ENCODE assay signal across 11 cellular contexts in the genomic region with DNA sequence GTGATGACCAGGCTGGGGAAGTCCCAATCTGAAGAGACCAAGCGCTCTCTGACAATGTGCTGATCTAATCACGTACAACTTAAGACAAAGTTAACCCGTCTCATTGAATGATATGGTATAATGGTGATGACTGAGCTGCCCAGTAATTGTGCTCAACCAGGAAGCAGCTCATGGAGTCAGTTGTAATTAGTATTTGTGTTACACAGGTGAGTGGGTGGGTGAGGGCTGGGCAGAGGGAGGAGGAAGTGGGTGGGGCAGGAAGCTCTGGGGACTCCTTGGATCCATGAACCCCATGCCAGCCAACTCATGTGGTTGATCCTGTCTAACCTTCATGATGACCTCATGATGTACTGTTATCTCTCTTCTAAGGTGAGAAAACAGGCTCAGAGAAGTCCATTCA. TPM values are rescaled to one million over a fixed set of nuclear protein-coding genes. Genes with fewer than 3 reads are reported as not detected.
DNase-seq lines count a peak whose midpoint lies in the region; ATAC-seq, FAIRE-seq and TF ChIP-seq lines count a peak whose summit lies in the region.
"Had no signal": no experiment of that assay in that cellular context is flagged by ENCODE, and none has a peak within 500 bp of the region (broad histone marks: within the 10 kb centered on the region; RNA-seq: fewer than 3 reads in every experiment).

No MANE protein-coding gene starts in this region.

- peaks cover 11% of the 10 kb centered on the region for H3K4me1 ChIP-seq in colonic mucosa

- peak overlapping the region in 1 of 2 donors; percentile 32 for H3K4me3 Mint-ChIP-seq in stimulated activated naive CD8-positive, alpha-beta T cell treated with anti-CD3 and anti-CD28 coated beads, Interleukin-15, amount 100 ng/mL, for 72 hours

- peaks cover 86% of the 10 kb centered on the region for H3K4me1 Mint-ChIP-seq in stimulated activated naive CD8-positive, alpha-beta T cell treated with anti-CD3 and anti-CD28 coated beads, Interleukin-15, amount 100 ng/mL, for 72 hours

- peak; percentile 51 for DNase-seq in stimulated activated CD4-positive, alpha-beta T cell treated with anti-CD3 and anti-CD28 coated beads, Interleukin-1b, Interleukin-23, amount 100 ng/mL, for 48 hours
- no peak for DNase-seq in stimulated activated CD4-positive, alpha-beta T cell treated with anti-CD3 and anti-CD28 coated beads, Interleukin-4, amount 100 ng/mL, for 1 hour
- peak; percentile 87 for DNase-seq in RCC 7860 (ENCODE audit: low spot score)
- DNase-seq in colonic mucosa = peak; percentile 69
- DNase-seq in stimulated activated naive CD8-positive, alpha-beta T cell treated with anti-CD3 and anti-CD28 coated beads, Interleukin-15, amount 100 ng/mL, for 72 hours = no peak
- DNase-seq in NCI-H510A (lab: John Stamatoyannopoulos, UW) = no peak
- DNase-seq in NCI-H1694 treated with DMSO at 0.1 percent for 48 hours (lab: John Stamatoyannopoulos, UW) = no peak
- DNase-seq: NCI-H446 treated with DMSO at 0.1 percent for 48 hours had no signal

- TF ChIP-seq CTCF in colonic mucosa (IDR thresholded peaks at IDR 0.05) = no peak

- ATAC-seq in stimulated activated naive CD8-positive, alpha-beta T cell treated with anti-CD3 and anti-CD28 coated beads, Interleukin-15, amount 100 ng/mL, for 72 hours = no peak
- no peak for ATAC-seq in GM21825 (IDR thresholded peaks at IDR 0.05; ENCODE audit: unreplicated experiment)
- ATAC-seq: SK-N-SH treated with all-trans-retinoic acid at 6 μM for 48 hours had no signal

- peak overlapping the region; percentile 39 for H3K27ac ChIP-seq in colonic mucosa
- H3K27ac ChIP-seq: C4-2B had no signal

- H3K36me3 ChIP-seq in colonic mucosa = no peaks in the 10 kb centered on the region

- no peaks in the 10 kb centered on the region for H3K27me3 ChIP-seq in colonic mucosa

- no peaks in the 10 kb centered on the region for H3K9me3 Mint-ChIP-seq in stimulated activated naive CD8-positive, alpha-beta T cell treated with anti-CD3 and anti-CD28 coated beads, Interleukin-15, amount 100 ng/mL, for 72 hours

- no peak overlapping the region for H3K4me3 ChIP-seq in colonic mucosa

- H3K27me3 Mint-ChIP-seq in stimulated activated naive CD8-positive, alpha-beta T cell treated with anti-CD3 and anti-CD28 coated beads, Interleukin-15, amount 100 ng/mL, for 72 hours = no peaks in the 10 kb centered on the region

- H3K27ac Mint-ChIP-seq in stimulated activated naive CD8-positive, alpha-beta T cell treated with anti-CD3 and anti-CD28 coated beads, Interleukin-15, amount 100 ng/mL, for 72 hours = peak overlapping the region; percentile 13 to 87

- intact Hi-C loops in colonic mucosa (cut with DNase I) = no loop called here

- peak overlapping the region in 1 of 2 donors; percentile 40 for H3K9ac ChIP-seq in colonic mucosa (ENCODE audit: low read depth in 2 of 2, low read length in 2 of 2)

- FAIRE-seq in RCC 7860 (lab: Jason Lieb, UNC) = peak; percentile 24

- H3K9me3 ChIP-seq in colonic mucosa = no peaks in the 10 kb centered on the region

RNA-seq across cellular contexts. Expression of a gene that starts 8.7 kb away (rescaled TPM):
- total RNA-seq in colonic mucosa = 100 to 1,000 TPM in 1 of 2 donors, 10 to 100 TPM in 1; 99.0 to 149 TPM

Comparison
In these comparisons a context has a peak if more than half of its experiments do, and no peak if none do; other contexts are left out.
1. DNase-seq: peak in stimulated activated CD4-positive, alpha-beta T cell treated with anti-CD3 and anti-CD28 coated beads, Interleukin-1b, Interleukin-23, amount 100 ng/mL, for 48 hours (single experiment), RCC 7860 (single experiment) and colonic mucosa (single experiment); none in stimulated activated CD4-positive, alpha-beta T cell treated with anti-CD3 and anti-CD28 coated beads, Interleukin-4, amount 100 ng/mL, for 1 hour (single experiment), stimulated activated naive CD8-positive, alpha-beta T cell treated with anti-CD3 and anti-CD28 coated beads, Interleukin-15, amount 100 ng/mL, for 72 hours (0 of 2), NCI-H510A (single experiment) and NCI-H1694 treated with DMSO at 0.1 percent for 48 hours (single experiment).